ENCODE assay signal across 1 cellular context in the genomic region with DNA sequence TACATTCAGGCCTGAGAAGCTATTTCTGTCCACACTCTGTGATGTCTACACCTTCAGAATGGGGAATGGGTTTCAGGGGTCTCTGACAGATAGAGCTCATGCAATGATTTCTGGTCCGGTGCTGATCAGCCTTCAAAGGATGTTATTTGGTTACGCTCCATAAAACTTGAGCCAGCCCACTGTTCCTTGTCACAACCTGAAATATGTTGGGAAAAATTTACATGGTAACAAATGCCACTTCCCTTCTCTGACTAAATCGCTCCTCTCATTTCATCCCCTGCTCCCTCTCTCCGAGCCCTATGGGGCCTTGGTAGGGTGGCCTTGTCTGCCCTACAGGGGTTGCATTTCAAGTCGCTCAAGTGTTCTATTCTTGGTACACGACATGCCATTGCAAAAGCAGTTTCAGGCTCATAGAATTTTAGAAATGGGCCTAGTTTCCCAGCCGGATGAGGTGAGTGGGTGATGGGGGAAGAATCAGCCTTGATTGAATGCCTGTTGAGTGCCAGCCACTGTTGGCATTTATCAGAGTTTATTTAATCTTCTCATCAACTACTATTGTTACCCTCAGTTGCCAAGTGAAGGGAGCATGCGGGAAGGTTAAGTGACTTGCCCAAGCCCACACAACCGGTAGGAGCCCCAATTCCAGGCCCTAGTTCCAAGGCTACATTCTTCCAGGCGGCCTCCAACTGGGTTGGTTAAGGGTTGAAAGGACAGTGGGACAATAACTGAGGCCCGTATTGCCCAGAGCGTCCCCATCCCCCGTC.
TF ChIP-seq lines count a peak whose summit lies in the region.

No MANE protein-coding gene starts in this region.

TF ChIP-seq in SK-N-SH, 30 proteins besides CTCF, POLR2A, EP300 and RAD21 (continued from another document):
- no peak for TF ChIP-seq ZBTB33 (IDR thresholded peaks at IDR 0.05; ENCODE audit: borderline replicate concordance, low read depth)
